1 cellular context compared by ENCODE assay signal in the genomic region with DNA sequence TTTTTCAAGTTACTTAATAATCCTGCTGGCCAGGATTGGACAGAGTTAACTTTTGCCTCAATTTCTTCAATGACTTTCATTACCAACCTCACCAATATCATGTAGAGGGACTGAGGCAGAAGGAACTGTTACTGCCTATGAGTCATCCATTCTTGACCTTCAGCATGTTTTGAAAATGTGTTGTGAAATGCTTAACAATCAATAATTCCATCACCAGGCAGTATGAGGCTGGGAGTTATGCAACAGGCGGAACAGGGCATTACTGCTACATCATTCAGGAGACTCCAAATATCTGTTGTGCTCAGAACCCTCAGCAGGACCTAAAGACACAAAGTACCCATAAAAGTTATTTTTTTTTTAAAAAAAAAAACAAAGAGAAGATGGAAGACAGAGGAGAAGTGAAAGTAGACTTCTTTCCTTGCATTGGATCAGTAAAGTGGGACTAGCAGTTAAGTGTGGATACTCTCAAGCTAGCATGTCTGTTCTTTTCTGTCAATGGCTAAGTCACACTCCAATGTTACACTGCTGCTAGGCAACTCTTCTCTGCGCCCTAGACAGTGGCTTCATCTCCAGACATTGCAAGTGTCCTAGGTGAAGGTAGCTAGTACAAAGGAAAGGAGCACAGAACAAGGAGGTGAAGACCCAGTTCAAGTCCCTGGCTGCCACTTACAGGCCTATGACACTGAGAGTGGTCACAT.
A peak's percentile ranks its signal among the peaks of the same experiment; 100 is the strongest.
TF ChIP-seq lines count a peak whose summit lies in the region.

No MANE protein-coding gene starts in this region.

TF ChIP-seq in HepG2, 621 proteins besides CTCF, POLR2A, EP300 and RAD21 (continued from another document and continues in another):
- TF ChIP-seq POLR2AphosphoS2 (IDR thresholded peaks at IDR 0.05; ENCODE audit: low read depth, low read length) (no peak), ZNF776 (CRISPR knock-in tag; IDR thresholded peaks at IDR 0.05) (no peak), RXRB (CRISPR knock-in tag; IDR thresholded peaks at IDR 0.05; ENCODE audit: borderline replicate concordance) (peak; percentile 92), MTA1 (CRISPR knock-in tag; IDR thresholded peaks at IDR 0.05; ENCODE audit: borderline replicate concordance) (peak; percentile 47; the same call in 1 of the 2 replicates), CREBL2 (CRISPR knock-in tag; IDR thresholded peaks at IDR 0.05; ENCODE audit: borderline replicate concordance) (no peak), ATAD3A (CRISPR knock-in tag; IDR thresholded peaks at IDR 0.05) (no peak), CENPBD1 (CRISPR knock-in tag; IDR thresholded peaks at IDR 0.05; ENCODE audit: borderline replicate concordance, low read depth) (no peak), ZNF746 (CRISPR knock-in tag; IDR thresholded peaks at IDR 0.05) (peak; percentile 39; the same call in 1 of the 2 replicates), ZKSCAN1 (IDR thresholded peaks at IDR 0.05; ENCODE audit: low read length) (no peak), TFDP2 (CRISPR knock-in tag; IDR thresholded peaks at IDR 0.05) (no peak), MIER3 (CRISPR knock-in tag; IDR thresholded peaks at IDR 0.05; ENCODE audit: borderline replicate concordance) (peak; percentile 87; the same call in 1 of the 2 replicates), ZNF260 (CRISPR knock-in tag; IDR thresholded peaks at IDR 0.05; ENCODE audit: borderline replicate concordance, low read depth) (no peak), MXD1 (CRISPR knock-in tag; IDR thresholded peaks at IDR 0.05) (no peak), RERE (CRISPR knock-in tag; IDR thresholded peaks at IDR 0.05; ENCODE audit: low read depth) (no peak), ZNF740 (CRISPR knock-in tag; IDR thresholded peaks at IDR 0.05) (no peak), MYC (CRISPR knock-in tag; IDR thresholded peaks at IDR 0.05; ENCODE audit: borderline replicate concordance) (no peak), ZNF33A (CRISPR knock-in tag; IDR thresholded peaks at IDR 0.05; ENCODE audit: borderline replicate concordance) (no peak), ZNF550 (CRISPR knock-in tag; IDR thresholded peaks at IDR 0.05; ENCODE audit: borderline replicate concordance) (no peak), RXRA (CRISPR knock-in tag; IDR thresholded peaks at IDR 0.05) (no peak; the same call in 1 of the 2 replicates), ZNF513 (CRISPR knock-in tag; conservative IDR thresholded peaks at IDR 0.05) (no peak), PTBP1 (IDR thresholded peaks at IDR 0.05; ENCODE audit: low read depth, low read length, poor library complexity, severe bottlenecking) (no peak), ZNF432 (CRISPR knock-in tag; IDR thresholded peaks at IDR 0.05; ENCODE audit: borderline replicate concordance) (no peak), ZNF276 (CRISPR knock-in tag; IDR thresholded peaks at IDR 0.05; ENCODE audit: low read depth) (no peak), TCF7 (IDR thresholded peaks at IDR 0.05; ENCODE audit: low read depth) (peak; percentile 49), SMYD3 (CRISPR knock-in tag; IDR thresholded peaks at IDR 0.05) (no peak), CCDC6 (CRISPR knock-in tag; IDR thresholded peaks at IDR 0.05) (no peak), PRPF4 (IDR thresholded peaks at IDR 0.05; ENCODE audit: low read depth, low read length, poor library complexity, severe bottlenecking) (no peak), FOXP1 (IDR thresholded peaks at IDR 0.05) (peak; percentile 68; the same call in 1 of the 2 replicates), FOXP1 (CRISPR knock-in tag; IDR thresholded peaks at IDR 0.05) (peak; percentile 91), ERF (CRISPR knock-in tag; IDR thresholded peaks at IDR 0.05) (peak; percentile 47; the same call in 1 of the 2 replicates), ZFY (CRISPR knock-in tag; IDR thresholded peaks at IDR 0.05) (no peak)
- TF ChIP-seq, protein P1, sequence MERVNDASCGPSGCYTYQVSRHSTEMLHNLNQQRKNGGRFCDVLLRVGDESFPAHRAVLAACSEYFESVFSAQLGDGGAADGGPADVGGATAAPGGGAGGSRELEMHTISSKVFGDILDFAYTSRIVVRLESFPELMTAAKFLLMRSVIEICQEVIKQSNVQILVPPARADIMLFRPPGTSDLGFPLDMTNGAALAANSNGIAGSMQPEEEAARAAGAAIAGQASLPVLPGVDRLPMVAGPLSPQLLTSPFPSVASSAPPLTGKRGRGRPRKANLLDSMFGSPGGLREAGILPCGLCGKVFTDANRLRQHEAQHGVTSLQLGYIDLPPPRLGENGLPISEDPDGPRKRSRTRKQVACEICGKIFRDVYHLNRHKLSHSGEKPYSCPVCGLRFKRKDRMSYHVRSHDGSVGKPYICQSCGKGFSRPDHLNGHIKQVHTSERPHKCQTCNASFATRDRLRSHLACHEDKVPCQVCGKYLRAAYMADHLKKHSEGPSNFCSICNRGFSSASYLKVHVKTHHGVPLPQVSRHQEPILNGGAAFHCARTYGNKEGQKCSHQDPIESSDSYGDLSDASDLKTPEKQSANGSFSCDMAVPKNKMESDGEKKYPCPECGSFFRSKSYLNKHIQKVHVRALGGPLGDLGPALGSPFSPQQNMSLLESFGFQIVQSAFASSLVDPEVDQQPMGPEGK (CRISPR knock-in tag; IDR thresholded peaks at IDR 0.05) = no peak; the same call in 1 of the 2 replicates
- TF ChIP-seq, protein P2, sequence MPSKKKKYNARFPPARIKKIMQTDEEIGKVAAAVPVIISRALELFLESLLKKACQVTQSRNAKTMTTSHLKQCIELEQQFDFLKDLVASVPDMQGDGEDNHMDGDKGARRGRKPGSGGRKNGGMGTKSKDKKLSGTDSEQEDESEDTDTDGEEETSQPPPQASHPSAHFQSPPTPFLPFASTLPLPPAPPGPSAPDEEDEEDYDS (CRISPR knock-in tag; IDR thresholded peaks at IDR 0.05) = no peak
- TF ChIP-seq, protein P3, sequence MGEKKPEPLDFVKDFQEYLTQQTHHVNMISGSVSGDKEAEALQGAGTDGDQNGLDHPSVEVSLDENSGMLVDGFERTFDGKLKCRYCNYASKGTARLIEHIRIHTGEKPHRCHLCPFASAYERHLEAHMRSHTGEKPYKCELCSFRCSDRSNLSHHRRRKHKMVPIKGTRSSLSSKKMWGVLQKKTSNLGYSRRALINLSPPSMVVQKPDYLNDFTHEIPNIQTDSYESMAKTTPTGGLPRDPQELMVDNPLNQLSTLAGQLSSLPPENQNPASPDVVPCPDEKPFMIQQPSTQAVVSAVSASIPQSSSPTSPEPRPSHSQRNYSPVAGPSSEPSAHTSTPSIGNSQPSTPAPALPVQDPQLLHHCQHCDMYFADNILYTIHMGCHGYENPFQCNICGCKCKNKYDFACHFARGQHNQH (CRISPR knock-in tag; IDR thresholded peaks at IDR 0.05) = peak; percentile 39; the same call in 1 of the 2 replicates
- TF ChIP-seq, protein P4, sequence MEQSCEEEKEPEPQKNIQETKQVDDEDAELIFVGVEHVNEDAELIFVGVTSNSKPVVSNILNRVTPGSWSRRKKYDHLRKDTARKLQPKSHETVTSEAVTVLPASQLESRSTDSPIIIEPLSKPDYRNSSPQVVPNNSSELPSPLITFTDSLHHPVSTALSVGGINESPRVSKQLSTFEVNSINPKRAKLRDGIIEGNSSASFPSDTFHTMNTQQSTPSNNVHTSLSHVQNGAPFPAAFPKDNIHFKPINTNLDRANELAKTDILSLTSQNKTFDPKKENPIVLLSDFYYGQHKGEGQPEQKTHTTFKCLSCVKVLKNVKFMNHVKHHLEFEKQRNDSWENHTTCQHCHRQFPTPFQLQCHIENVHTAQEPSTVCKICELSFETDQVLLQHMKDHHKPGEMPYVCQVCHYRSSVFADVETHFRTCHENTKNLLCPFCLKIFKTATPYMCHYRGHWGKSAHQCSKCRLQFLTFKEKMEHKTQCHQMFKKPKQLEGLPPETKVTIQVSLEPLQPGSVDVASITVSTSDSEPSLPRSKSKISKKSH (CRISPR knock-in tag; IDR thresholded peaks at IDR 0.05; ENCODE audit: borderline replicate concordance) = no peak
